In the genomic region with DNA sequence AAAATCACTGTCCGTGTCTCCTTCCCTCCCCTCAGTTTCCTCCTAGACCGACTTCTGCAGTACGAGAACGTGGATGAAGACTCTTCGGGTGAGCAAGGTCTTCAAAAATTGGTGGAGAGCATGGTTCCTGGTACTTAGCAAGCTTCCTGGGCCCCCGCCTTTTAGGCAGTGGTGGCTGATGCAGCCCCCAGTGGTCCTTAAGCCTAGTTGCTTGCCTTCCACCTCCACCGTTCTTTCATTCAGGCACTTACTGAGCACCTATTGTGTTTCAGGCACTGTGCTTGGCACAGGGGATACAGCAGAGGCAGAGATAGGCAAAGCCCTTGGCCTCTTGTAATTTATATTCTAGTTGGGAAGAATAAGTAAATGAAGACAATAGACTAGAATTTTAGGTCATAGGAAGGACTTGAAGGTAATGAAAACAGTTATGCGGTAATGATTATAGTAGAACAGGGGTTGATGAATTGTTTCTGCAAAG, we compare ENCODE assay signal across 8 cellular contexts. TPM values are rescaled to one million over a fixed set of nuclear protein-coding genes. Genes with fewer than 3 reads are reported as not detected.
DNase-seq lines count a peak whose midpoint lies in the region; ATAC-seq, FAIRE-seq and TF ChIP-seq lines count a peak whose summit lies in the region.

No MANE protein-coding gene starts in this region.

- no peak overlapping the region for H3K18ac ChIP-seq in H1 (ENCODE audit: extremely low read depth, low read length)
- H3K18ac ChIP-seq in neuronal stem cell (ENCODE audit: low read length) = no peak overlapping the region

- H4K8ac ChIP-seq in H1 (ENCODE audit: extremely low read depth, insufficient read depth, low read length) (0 out of 2 replicates have a peak overlapping the region, but pooled peaks have one; percentile 64), neuronal stem cell (ENCODE audit: low read depth, low read length) (peak overlapping the region; percentile 20)

- peak overlapping the region; percentile 58 for H4K5ac ChIP-seq in H1 (ENCODE audit: insufficient read length, low read depth, low read length)

- no TSS peak for BruUV-seq in Caco-2 (replicated peaks; lab: Mats Ljungman, UMichigan)

- H3K27ac ChIP-seq in H1 (ENCODE audit: low read depth, low read length) = no peak overlapping the region
- no peak overlapping the region for H3K27ac ChIP-seq in neuronal stem cell (replicated peaks; ENCODE audit: low read length)

- peaks cover 12% of the 10 kb centered on the region for H3K4me1 Mint-ChIP-seq in Caco-2 (ENCODE audit: low read depth, unreplicated experiment)

- peak overlapping the region; percentile 68 for H3K4me3 ChIP-seq in Caco-2 (ENCODE audit: low read depth, low read length)
- peak overlapping the region; percentile 75 to 91 (median 80) for H3K4me3 ChIP-seq in H1 (ENCODE audit: extremely low read depth in 1 of 4, insufficient read depth in 2 of 4, low read depth in 3 of 4, low read length in 4 of 4)
- peak overlapping the region; percentile 78 to 86 for H3K4me3 ChIP-seq in neuronal stem cell (ENCODE audit: low read length in 2 of 2)

- no peak for DNase-seq in Caco-2
- DNase-seq in NCI-H69 (lab: John Stamatoyannopoulos, UW) = peak; percentile 60
- DNase-seq in H1 (ENCODE audit: low read depth in 1 of 2, low spot score in 2 of 2) = no peak
- DNase-seq in neuronal stem cell (ENCODE audit: low spot score) = no peak
- DNase-seq in Ammon's horn (ENCODE audit: low spot score) = no peak
- no peak for DNase-seq in left colon

- no peak for TF ChIP-seq POLR2A in H1 (IDR thresholded peaks at IDR 0.05; ENCODE audit: control extremely low read depth in 1 of 2, low read depth in 2 of 2, low read length in 2 of 2)

- H2BK120ac ChIP-seq in H1 (replicated peaks; ENCODE audit: low read depth, low read length) (no peak overlapping the region), neuronal stem cell (ENCODE audit: low read depth, low read length) (no peak overlapping the region)

- H3K36me3 Mint-ChIP-seq in Caco-2 (ENCODE audit: insufficient read depth, unreplicated experiment) = peaks cover 47% of the 10 kb centered on the region

- peak overlapping the region; percentile 65 for H3K27ac Mint-ChIP-seq in Caco-2 (ENCODE audit: unreplicated experiment)

- H3K79me2 ChIP-seq in H1 (ENCODE audit: control insufficient read depth in 1 of 2, insufficient read depth in 2 of 2, low read length in 2 of 2) = peaks cover 0 to 7% of the 10 kb centered on the region in 2 experiments; a peak in 1 of 4 replicates

- no peak for TF ChIP-seq EP300 in H1 (IDR thresholded peaks at IDR 0.05; ENCODE audit: borderline replicate concordance in 1 of 2, low read depth in 2 of 2, low read length in 2 of 2)

- H3K9ac ChIP-seq in H1 (replicated peaks in 1 of 4; ENCODE audit: extremely low read depth in 1 of 4, low read depth in 3 of 4, low read length in 3 of 4) (peak overlapping the region in 3 of 4 experiments; percentile 24 to 81 (median 51); a peak in 5 of 7 replicates), neuronal stem cell (ENCODE audit: low read depth, low read length, poor library complexity) (peak overlapping the region; percentile 85)

- intact Hi-C loops in Caco-2 (cut with micrococcal nuclease; ENCODE audit: unreplicated experiment) (loop anchor here (10.0 kb wide), 1 partner anchor 182 kb away; the partner anchor contains the start of genes PAGR1 and PRRT2), left colon (cut with DNase I, micrococcal nuclease) (no loop called here)

- H4K91ac ChIP-seq in H1 (replicated peaks; ENCODE audit: insufficient read length, low read length) (no peak overlapping the region), neuronal stem cell (ENCODE audit: low read depth, low read length, poor library complexity) (no peak overlapping the region)

- 41% methylated on average over 8 of the region's 8 CpGs; no CpG with 5 or more reads in 1 of the 2 experiments for WGBS in H1 (ENCODE audit: extremely low coverage in 1 of 2, insufficient coverage in 1 of 2, insufficient read length in 1 of 2, insufficient replicate concordance in 2 of 2, low coverage in 1 of 2, low lambda C conversion rate in 2 of 2, missing lambda C conversion rate in 1 of 2), 2 experiments
- no CpG with 5 or more reads among the region's 8 CpGs for WGBS in neuronal stem cell (ENCODE audit: extremely low coverage in 2 of 2, insufficient read length in 2 of 2, insufficient replicate concordance in 1 of 2), 2 donors

- H3K4me1 ChIP-seq in Caco-2 = peaks cover 11% of the 10 kb centered on the region; the same call in 1 of the 2 replicates
- H3K4me1 ChIP-seq in H1 (replicated peaks in 1 of 4; ENCODE audit: control insufficient read depth in 3 of 4, insufficient read depth in 4 of 4, low read length in 3 of 4) = peaks cover 0 to 13% (median 5%) of the 10 kb centered on the region in 4 experiments; a peak in 6 of 7 replicates
- peaks cover 8 to 10% of the 10 kb centered on the region in 2 donors for H3K4me1 ChIP-seq in neuronal stem cell (ENCODE audit: control insufficient read depth in 2 of 2, insufficient read depth in 1 of 2, low read depth in 1 of 2, low read length in 2 of 2)

- H2BK20ac ChIP-seq in H1 (ENCODE audit: low read length) = no peak overlapping the region

- H3K4me3 Mint-ChIP-seq in Caco-2 (ENCODE audit: unreplicated experiment) = peak overlapping the region; percentile 99

- TF ChIP-seq RAD21 in H1 (IDR thresholded peaks at IDR 0.05 in 1 of 2, conservative IDR thresholded peaks at IDR 0.05 in 1 of 2; ENCODE audit: low read depth in 2 of 2, low read length in 2 of 2) = no peak

- CTCF ChIA-PET in Caco-2 (lab: Charles Lee) = no interaction called here
- CTCF ChIA-PET in H1 (lab: Charles Lee; ENCODE audit: partially characterized antibody) = interaction anchor here (0.6 to 1.6 kb wide), 4 partner anchors 9 to 40 kb away, joined by 3 to 6 read pairs (median 4); partner anchors contain the start of gene TLCD3B

- no peak overlapping the region for H2AK5ac ChIP-seq in H1 (ENCODE audit: low read depth, low read length)
- no peak overlapping the region for H2AK5ac ChIP-seq in neuronal stem cell (ENCODE audit: low read depth, low read length)

- H3K23ac ChIP-seq in H1 (ENCODE audit: insufficient read length) (no peak overlapping the region), neuronal stem cell (ENCODE audit: low read depth, low read length, poor library complexity) (no peak overlapping the region)

- H2BK15ac ChIP-seq in H1 (ENCODE audit: low read length) (no peak overlapping the region; the same call in 1 of the 2 replicates), neuronal stem cell (ENCODE audit: low read length) (no peak overlapping the region)

- H3K4ac ChIP-seq in H1 (replicated peaks; ENCODE audit: insufficient read length, low read depth, low read length) = no peak overlapping the region
- H3K4ac ChIP-seq in neuronal stem cell (ENCODE audit: low read length) = no peak overlapping the region

- FAIRE-seq in H1 (lab: Jason Lieb, UNC) = no peak

- H3K4me2 ChIP-seq in H1 (ENCODE audit: insufficient read depth in 1 of 2, low read depth in 2 of 2, low read length in 2 of 2) = peak overlapping the region; percentile 78 to 92
- H3K4me2 ChIP-seq in neuronal stem cell (ENCODE audit: insufficient read depth, low read length, poor library complexity, severe bottlenecking) = peak overlapping the region; percentile 63

- no peaks in the 10 kb centered on the region for H3K27me3 ChIP-seq in Caco-2 (replicated peaks; ENCODE audit: control insufficient read depth, insufficient read depth, low read length)
- no peaks in the 10 kb centered on the region for H3K27me3 ChIP-seq in H1 (replicated peaks in 1 of 4; ENCODE audit: control insufficient read depth in 3 of 4, extremely low read depth in 1 of 4, insufficient read depth in 3 of 4, low read length in 3 of 4)
- H3K27me3 ChIP-seq in neuronal stem cell (ENCODE audit: control insufficient read depth in 3 of 3, insufficient read depth in 3 of 3, low read depth in 1 of 3, low read length in 3 of 3) = no peaks in the 10 kb centered on the region

- ATAC-seq in GM21576 (IDR thresholded peaks at IDR 0.05; ENCODE audit: unreplicated experiment) (no peak), left colon (no peak), GM18858 (IDR thresholded peaks at IDR 0.05; ENCODE audit: unreplicated experiment) (no peak)

- H2AFZ ChIP-seq in H1 (ENCODE audit: low read length) (peak overlapping the region; percentile 28; the same call in 1 of the 2 replicates), neuronal stem cell (ENCODE audit: low read length) (peak overlapping the region; percentile 94)

- H3K79me1 ChIP-seq in H1 (ENCODE audit: low read depth, low read length) = peaks cover 3% of the 10 kb centered on the region; the same call in 1 of the 2 replicates
- peaks cover 5% of the 10 kb centered on the region for H3K79me1 ChIP-seq in neuronal stem cell (ENCODE audit: low read depth, low read length)

- no peaks in the 10 kb centered on the region for H3K27me3 Mint-ChIP-seq in Caco-2 (ENCODE audit: insufficient read depth, unreplicated experiment)

- no peaks in the 10 kb centered on the region for H3K9me3 ChIP-seq in Caco-2
- no peaks in the 10 kb centered on the region for H3K9me3 ChIP-seq in H1 (ENCODE audit: insufficient read depth in 2 of 2, low read depth in 1 of 2, low read length in 1 of 2)
- H3K9me3 ChIP-seq in neuronal stem cell (replicated peaks in 1 of 2; ENCODE audit: control insufficient read depth in 2 of 2, insufficient read depth in 1 of 2, low read depth in 1 of 2, low read length in 2 of 2) = no peaks in the 10 kb centered on the region

- POLR2A ChIA-PET in Caco-2 (lab: Charles Lee) (interaction anchor here (0.5 kb wide), 1 partner anchor 15 kb away, joined by 10 read pairs; no protein-coding TSS in a partner anchor), H1 (lab: Charles Lee; ENCODE audit: partially characterized antibody) (interaction anchor here (0.7 to 5.5 kb wide), 6 partner anchors 9 to 109 kb away, joined by 3 to 34 read pairs (median 4); partner anchors contain the start of gene TAOK2)

- 0 out of 2 replicates have a peak overlapping the region, but pooled peaks have one; percentile 16 for H2BK5ac ChIP-seq in H1 (ENCODE audit: low read depth, low read length)
- no peak overlapping the region for H2BK5ac ChIP-seq in neuronal stem cell (ENCODE audit: low read length)

- H2BK12ac ChIP-seq in H1 (ENCODE audit: low read depth, low read length) (no peak overlapping the region), neuronal stem cell (ENCODE audit: low read length) (no peak overlapping the region)

- H3K14ac ChIP-seq in H1 (ENCODE audit: insufficient read length) (no peak overlapping the region), neuronal stem cell (ENCODE audit: low read length) (no peak overlapping the region)

- H3K9me3 Mint-ChIP-seq in Caco-2 (ENCODE audit: unreplicated experiment) = no peaks in the 10 kb centered on the region

- H3K36me3 ChIP-seq in Caco-2 (ENCODE audit: control insufficient read depth, insufficient read depth, low read length) (no peaks in the 10 kb centered on the region), H1 (ENCODE audit: control insufficient read depth in 2 of 4, insufficient read depth in 4 of 4, low read length in 3 of 4) (peaks cover 0 to 10% (median under 1%) of the 10 kb centered on the region in 4 experiments; a peak in 5 of 8 replicates), neuronal stem cell (replicated peaks in 1 of 2; ENCODE audit: control insufficient read depth in 2 of 2, insufficient read depth in 2 of 2, low read length in 2 of 2) (peaks cover 16 to 69% of the 10 kb centered on the region in 2 donors)

- H4K20me1 ChIP-seq in H1 (replicated peaks in 1 of 2; ENCODE audit: control insufficient read depth in 1 of 2, insufficient read depth in 2 of 2, low read length in 2 of 2) = peaks cover 0 to 5% of the 10 kb centered on the region in 2 experiments

- H3K23me2 ChIP-seq in H1 (ENCODE audit: low read depth, low read length) = peaks cover 9% of the 10 kb centered on the region; the same call in 1 of the 2 replicates

- H3K56ac ChIP-seq in H1 (replicated peaks; ENCODE audit: insufficient read length, low read depth, low read length) = peak overlapping the region; percentile 72

- TF ChIP-seq CTCF in Caco-2 (IDR thresholded peaks at IDR 0.05; ENCODE audit: insufficient read depth in 1 of 2, low read depth in 1 of 2, low read length in 1 of 2, severe bottlenecking in 1 of 2, unreplicated experiment in 1 of 2) (no peak), H1 (IDR thresholded peaks at IDR 0.05; ENCODE audit: control extremely low read depth in 1 of 3, insufficient read depth in 1 of 3, low read depth in 1 of 3, low read length in 3 of 3) (no peak)

RNA-seq across cellular contexts. Expression of gene INO80E, which starts 0.8 kb away (rescaled TPM):
- total RNA-seq in Caco-2 (2022) = 58.6 and 58.8 TPM in 2 replicates
- total RNA-seq in H1 (2021; fragmentation: NEBNext Ultra II Directional; extraction: Animal tissue kit (Norgen Biotek cat#: 25700)) = 91.2 and 92.7 TPM in 2 replicates
- polyA plus RNA-seq in H1 (2011; rRNA removed) = 43.0 and 110 TPM in 2 replicates
- 48.7 TPM for polyA plus RNA-seq in H1 (2011; cell fraction: cytosol; rRNA removed)
- polyA plus RNA-seq in H1 (2011; cell fraction: nucleus; rRNA removed) = 55.1 TPM
- 68.1 to 75.5 TPM (median 72.4 TPM) in 4 replicates for polyA plus RNA-seq in H1 (2012, experiment 1 of 2)
- polyA plus RNA-seq in H1 (2012, experiment 2 of 2) = 83.4 TPM
- 70.3 TPM for polyA plus RNA-seq in H1 (2013, experiment 1 of 2)
- polyA plus RNA-seq in H1 (2013, experiment 2 of 2) = 69.2 TPM
- polyA minus RNA-seq in H1 (2011; rRNA and poly(A)+ RNA removed) = 10.5 and 12.6 TPM in 2 replicates
- polyA minus RNA-seq in H1 (2011; cell fraction: cytosol; rRNA and poly(A)+ RNA removed) = 27.1 TPM
- 19.5 TPM for polyA minus RNA-seq in H1 (2011; cell fraction: nucleus; rRNA and poly(A)+ RNA removed)
- polyA plus RNA-seq in neuronal stem cell (2013, experiment 1 of 2) = 48.2 TPM
- polyA plus RNA-seq in neuronal stem cell (2013, experiment 2 of 2) = 47.3 TPM
- total RNA-seq in left colon = 10 to 100 TPM; 61.4 to 73.7 TPM

RNA-seq across cellular contexts. Expression of gene HIRIP3, which starts 1.4 kb away (rescaled TPM):
- total RNA-seq in Caco-2 (2022) (22.7 and 23.3 TPM in 2 replicates), left colon (10 to 100 TPM in 1 of 2 donors, 1 to 10 TPM in 1; 7.6 to 11.9 TPM)
- 17.7 and 18.5 TPM in 2 replicates for total RNA-seq in H1 (2021; fragmentation: NEBNext Ultra II Directional; extraction: Animal tissue kit (Norgen Biotek cat#: 25700))
- 11.9 and 14.0 TPM in 2 replicates for polyA plus RNA-seq in H1 (2011; rRNA removed)
- polyA plus RNA-seq in H1 (2011; cell fraction: cytosol; rRNA removed) = 12.8 TPM
- 15.7 TPM for polyA plus RNA-seq in H1 (2011; cell fraction: nucleus; rRNA removed)
- 12.4 to 18.3 TPM (median 16.7 TPM) in 4 replicates for polyA plus RNA-seq in H1 (2012, experiment 1 of 2)
- 7.1 TPM for polyA plus RNA-seq in H1 (2012, experiment 2 of 2)
- polyA plus RNA-seq in H1 (2013, experiment 1 of 2) = 13.8 TPM
- 12.4 TPM for polyA plus RNA-seq in H1 (2013, experiment 2 of 2)
- 2.1 and 3.8 TPM in 2 replicates for polyA minus RNA-seq in H1 (2011; rRNA and poly(A)+ RNA removed)
- polyA minus RNA-seq in H1 (2011; cell fraction: cytosol; rRNA and poly(A)+ RNA removed) = 5.5 TPM
- 5.2 TPM for polyA minus RNA-seq in H1 (2011; cell fraction: nucleus; rRNA and poly(A)+ RNA removed)
- polyA plus RNA-seq in neuronal stem cell (2013, experiment 1 of 2) = 16.5 TPM
- polyA plus RNA-seq in neuronal stem cell (2013, experiment 2 of 2) = 17.3 TPM

RNA-seq across cellular contexts. Expression of gene DOC2A, which starts 14.0 kb away (rescaled TPM):
- 3.5 and 4.5 TPM in 2 replicates for total RNA-seq in Caco-2 (2022)
- total RNA-seq in H1 (2021; fragmentation: NEBNext Ultra II Directional; extraction: Animal tissue kit (Norgen Biotek cat#: 25700)) = 10.3 and 13.9 TPM in 2 replicates
- polyA plus RNA-seq in H1 (2011; rRNA removed) = 20.7 and 34.2 TPM in 2 replicates
- 30.1 TPM for polyA plus RNA-seq in H1 (2011; cell fraction: cytosol; rRNA removed)
- polyA plus RNA-seq in H1 (2011; cell fraction: nucleus; rRNA removed) = 96.3 TPM
- 10.0 to 14.2 TPM (median 11.8 TPM) in 4 replicates for polyA plus RNA-seq in H1 (2012, experiment 1 of 2)
- polyA plus RNA-seq in H1 (2012, experiment 2 of 2) = 7.4 TPM
- polyA plus RNA-seq in H1 (2013, experiment 1 of 2) = 10.4 TPM
- polyA plus RNA-seq in H1 (2013, experiment 2 of 2) = 9.1 TPM
- 4.7 and 9.9 TPM in 2 replicates for polyA minus RNA-seq in H1 (2011; rRNA and poly(A)+ RNA removed)
- 13.5 TPM for polyA minus RNA-seq in H1 (2011; cell fraction: cytosol; rRNA and poly(A)+ RNA removed)
- polyA minus RNA-seq in H1 (2011; cell fraction: nucleus; rRNA and poly(A)+ RNA removed) = 10.6 TPM
- polyA plus RNA-seq in neuronal stem cell (2013, experiment 1 of 2) = 5.2 TPM
- polyA plus RNA-seq in neuronal stem cell (2013, experiment 2 of 2) = 5.1 TPM
- total RNA-seq in left colon = 1 to 10 TPM; 7.5 to 9.2 TPM

RNA-seq across cellular contexts. Expression of gene TAOK2, which starts 23.1 kb away (rescaled TPM):
- total RNA-seq in Caco-2 (2022) (45.8 and 47.1 TPM in 2 replicates), left colon (10 to 100 TPM; 44.5 TPM)
- total RNA-seq in H1 (2021; fragmentation: NEBNext Ultra II Directional; extraction: Animal tissue kit (Norgen Biotek cat#: 25700)) = 32.6 and 34.2 TPM in 2 replicates
- 13.5 and 18.0 TPM in 2 replicates for polyA plus RNA-seq in H1 (2011; rRNA removed)
- polyA plus RNA-seq in H1 (2011; cell fraction: cytosol; rRNA removed) = 20.1 TPM
- 52.1 TPM for polyA plus RNA-seq in H1 (2011; cell fraction: nucleus; rRNA removed)
- 17.4 to 25.3 TPM (median 24.0 TPM) in 4 replicates for polyA plus RNA-seq in H1 (2012, experiment 1 of 2)
- polyA plus RNA-seq in H1 (2012, experiment 2 of 2) = 16.7 TPM
- 16.8 TPM for polyA plus RNA-seq in H1 (2013, experiment 1 of 2)
- polyA plus RNA-seq in H1 (2013, experiment 2 of 2) = 16.0 TPM
- 19.1 and 19.9 TPM in 2 replicates for polyA minus RNA-seq in H1 (2011; rRNA and poly(A)+ RNA removed)
- polyA minus RNA-seq in H1 (2011; cell fraction: cytosol; rRNA and poly(A)+ RNA removed) = 20.4 TPM
- 21.0 TPM for polyA minus RNA-seq in H1 (2011; cell fraction: nucleus; rRNA and poly(A)+ RNA removed)
- 19.9 TPM for polyA plus RNA-seq in neuronal stem cell (2013, experiment 1 of 2)
- polyA plus RNA-seq in neuronal stem cell (2013, experiment 2 of 2) = 19.4 TPM

RNA-seq across cellular contexts. Expression of gene C16orf92, which starts 26.2 kb away (rescaled TPM):
- total RNA-seq in Caco-2 (2022) = not detected in 2 replicates
- total RNA-seq in H1 (2021; fragmentation: NEBNext Ultra II Directional; extraction: Animal tissue kit (Norgen Biotek cat#: 25700)) = not detected in 2 replicates
- not detected in 2 replicates for polyA plus RNA-seq in H1 (2011; rRNA removed)
- not detected for polyA plus RNA-seq in H1 (2011; cell fraction: cytosol; rRNA removed)
- not detected for polyA plus RNA-seq in H1 (2011; cell fraction: nucleus; rRNA removed)
- 0.42 to 1.2 TPM (median 0.98 TPM) in 3 of 4 replicates, not detected in the other for polyA plus RNA-seq in H1 (2012, experiment 1 of 2)
- not detected for polyA plus RNA-seq in H1 (2012, experiment 2 of 2)
- not detected for polyA plus RNA-seq in H1 (2013, experiment 1 of 2)
- polyA plus RNA-seq in H1 (2013, experiment 2 of 2) = not detected
- not detected in 2 replicates for polyA minus RNA-seq in H1 (2011; rRNA and poly(A)+ RNA removed)
- not detected for polyA minus RNA-seq in H1 (2011; cell fraction: cytosol; rRNA and poly(A)+ RNA removed)
- not detected for polyA minus RNA-seq in H1 (2011; cell fraction: nucleus; rRNA and poly(A)+ RNA removed)
- polyA plus RNA-seq in neuronal stem cell (2013, experiment 1 of 2) = not detected
- not detected for polyA plus RNA-seq in neuronal stem cell (2013, experiment 2 of 2)
- not detected for total RNA-seq in left colon
